ENCODE assay signal across 40 cellular contexts in the genomic region with DNA sequence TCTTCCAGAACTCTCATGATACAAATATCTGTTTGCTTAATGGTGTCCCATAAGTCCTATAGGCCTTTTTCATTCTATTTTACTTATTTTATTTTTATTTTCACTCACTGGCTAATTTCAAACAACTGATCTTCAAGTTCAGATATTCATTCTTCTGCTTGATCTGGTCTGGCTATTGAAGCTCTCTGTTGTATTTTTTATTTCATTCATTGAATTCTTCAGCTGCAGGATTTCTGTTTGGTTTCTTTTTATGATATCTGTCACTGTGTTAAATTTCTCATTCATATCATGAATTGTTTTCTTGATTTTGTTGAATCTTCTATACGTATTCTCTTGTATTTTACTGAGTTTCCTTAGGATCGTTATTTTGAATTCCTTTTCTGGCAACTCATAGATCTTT. TPM values are rescaled to one million over a fixed set of nuclear protein-coding genes. Genes with fewer than 3 reads are reported as not detected.
"Had no signal": no experiment of that assay in that cellular context is flagged by ENCODE, and none has a peak within 500 bp of the region (broad histone marks: within the 10 kb centered on the region; RNA-seq: fewer than 3 reads in every experiment).

No MANE protein-coding gene starts in this region.

- DNase-seq: activated effector memory CD4-positive, alpha-beta T cell treated with anti-CD3 and anti-CD28 coated beads, Interleukin-2, amount 50 U/mL, for 16 hours; activated effector memory CD4-positive, alpha-beta T cell treated with Interleukin-2 at 50 U/mL for 16 hours; activated gamma-delta T cell; activated gamma-delta T cell treated with Interleukin-2 at 50 U/mL for 16 hours; activated naive CD4-positive, alpha-beta T cell; activated naive CD4-positive, alpha-beta T cell treated with anti-CD3 and anti-CD28 coated beads for 36 hours; activated naive CD4-positive, alpha-beta T cell treated with anti-CD3 and anti-CD28 coated beads, Interleukin-2, amount 10 ng/mL, durations not matched to agents 7 days and 5 days; activated naive CD4-positive, alpha-beta T cell treated with anti-CD3 and anti-CD28 coated beads, Interleukin-2, amount 50 U/mL, for 16 hours; activated naive CD4-positive, alpha-beta T cell treated with Interleukin-2 at 50 U/mL for 16 hours; activated naive CD8-positive, alpha-beta T cell treated with anti-CD3 and anti-CD28 coated beads for 36 hours; activated naive CD8-positive, alpha-beta T cell treated with anti-CD3 and anti-CD28 coated beads, Interleukin-2, amount 10 ng/mL, durations not matched to agents 7 days and 5 days; activated naive CD8-positive, alpha-beta T cell treated with anti-CD3 and anti-CD28 coated beads, Interleukin-2, amount 50 U/mL, for 24 hours; activated T-cell treated with anti-CD3 and anti-CD28 coated beads, Interleukin-2, amount 50 U/mL, for 1 hour; activated T-cell treated with anti-CD3 and anti-CD28 coated beads, Interleukin-2, amount 50 U/mL, for 24 hours; activated T-cell treated with anti-CD3 and anti-CD28 coated beads, Interleukin-2, amount 50 U/mL, for 4 hours; activated T-cell treated with anti-CD3 and anti-CD28 coated beads, Interleukin-2, amount 50 U/mL, for 48 hours; activated T-cell treated with anti-CD3 and anti-CD28 coated beads, Interleukin-2, amount 50 U/mL, for 72 hours; adrenal gland; amniotic stem cell; amygdala; anterior cingulate cortex; aorta; body of pancreas; brain microvascular endothelial cell; caudate nucleus; central memory CD4-positive, alpha-beta T cell; cerebellar nuclear complex had no signal

- ATAC-seq: activated naive CD4-positive, alpha-beta T cell treated with anti-CD3 and anti-CD28 coated beads, Interleukin-2, amount 50 U/mL, for 72 hours; activated naive CD8-positive, alpha-beta T cell treated with anti-CD3 and anti-CD28 coated beads, Interleukin-2, amount 50 U/mL, for 24 hours; activated T-cell treated with anti-CD3 and anti-CD28 coated beads, Interleukin-2, amount 50 U/mL, for 4 hours; activated T-cell treated with anti-CD3 and anti-CD28 coated beads, Interleukin-2, amount 50 U/mL, for 72 hours; activated T-helper 17 cell treated with anti-CD3 and anti-CD28 coated beads, Interleukin-2, amount 50 U/mL, for 72 hours; body of pancreas had no signal

- H3K36me3 ChIP-seq: adrenal gland, ascending aorta, brain microvascular endothelial cell, breast epithelium, cardiac muscle cell had no signal

- H3K27ac ChIP-seq: adrenal gland, ascending aorta, body of pancreas, brain microvascular endothelial cell, breast epithelium, cardiac muscle cell had no signal

- H3K4me1 ChIP-seq: adrenal gland, ascending aorta, body of pancreas, breast epithelium had no signal

- H3K27me3 ChIP-seq: adrenal gland, ascending aorta, body of pancreas, brain microvascular endothelial cell, breast epithelium had no signal

- FAIRE-seq: astrocyte, bronchial epithelial cell had no signal

- H3K4me3 ChIP-seq: adrenal gland, ascending aorta, body of pancreas, breast epithelium, cardiac muscle cell had no signal

RNA-seq across cellular contexts. Expression of gene OR10A3, which starts 2.6 kb away (rescaled TPM):
- total RNA-seq: activated naive CD4-positive, alpha-beta T cell treated with anti-CD3 and anti-CD28 coated beads for 36 hours; activated naive CD4-positive, alpha-beta T cell treated with anti-CD3 and anti-CD28 coated beads, Interleukin-2, amount 50 U/mL, for 72 hours; activated naive CD8-positive, alpha-beta T cell treated with anti-CD3 and anti-CD28 coated beads for 36 hours; activated naive CD8-positive, alpha-beta T cell treated with anti-CD3 and anti-CD28 coated beads, Interleukin-2, amount 10 ng/mL, durations not matched to agents 7 days and 5 days; activated T-cell treated with anti-CD3 and anti-CD28 coated beads, Interleukin-2, amount 50 U/mL, for 4 hours; activated T-cell treated with anti-CD3 and anti-CD28 coated beads, Interleukin-2, amount 50 U/mL, for 72 hours; activated T-helper 1 cell treated with anti-CD3 and anti-CD28 coated beads, Interleukin-12 subunit alpha, Interleukin-12 subunit beta, Interleukin-2, Interleukin-4 antibody, amounts not matched to agents 30 ng/mL and 10 ng/mL and 1 ng/mL, durations not matched to agents 14 hours and 24 hours and 36 hours; activated T-helper 17 cell treated with anti-CD3 and anti-CD28 coated beads, Interleukin-2, amount 50 U/mL, for 72 hours; activated T-helper 2 cell treated with anti-CD3 and anti-CD28 coated beads, Interferon-gamma antibody, Interleukin-2, Interleukin-4, amounts not matched to agents 10 μg/mL and 5 μg/mL and 100 μg/mL, durations not matched to agents 14 hours and 24 hours and 36 hours; adrenal gland; aorta; ascending aorta; astrocyte; body of pancreas; breast epithelium; bronchial epithelial cell; cardiac muscle cell; cardiac septum; cerebellum; chondrocyte had no signal
- polyA plus RNA-seq: adipose tissue, adrenal gland, aorta, cardiac muscle cell had no signal

RNA-seq across cellular contexts. Expression of gene OR10A6, which starts 13.1 kb away (rescaled TPM):
- total RNA-seq: activated naive CD4-positive, alpha-beta T cell treated with anti-CD3 and anti-CD28 coated beads for 36 hours; activated naive CD4-positive, alpha-beta T cell treated with anti-CD3 and anti-CD28 coated beads, Interleukin-2, amount 50 U/mL, for 72 hours; activated naive CD8-positive, alpha-beta T cell treated with anti-CD3 and anti-CD28 coated beads for 36 hours; activated naive CD8-positive, alpha-beta T cell treated with anti-CD3 and anti-CD28 coated beads, Interleukin-2, amount 10 ng/mL, durations not matched to agents 7 days and 5 days; activated T-cell treated with anti-CD3 and anti-CD28 coated beads, Interleukin-2, amount 50 U/mL, for 4 hours; activated T-cell treated with anti-CD3 and anti-CD28 coated beads, Interleukin-2, amount 50 U/mL, for 72 hours; activated T-helper 1 cell treated with anti-CD3 and anti-CD28 coated beads, Interleukin-12 subunit alpha, Interleukin-12 subunit beta, Interleukin-2, Interleukin-4 antibody, amounts not matched to agents 30 ng/mL and 10 ng/mL and 1 ng/mL, durations not matched to agents 14 hours and 24 hours and 36 hours; activated T-helper 17 cell treated with anti-CD3 and anti-CD28 coated beads, Interleukin-2, amount 50 U/mL, for 72 hours; activated T-helper 2 cell treated with anti-CD3 and anti-CD28 coated beads, Interferon-gamma antibody, Interleukin-2, Interleukin-4, amounts not matched to agents 10 μg/mL and 5 μg/mL and 100 μg/mL, durations not matched to agents 14 hours and 24 hours and 36 hours; adrenal gland; aorta; ascending aorta; body of pancreas; breast epithelium; bronchial epithelial cell; cardiac muscle cell; cardiac septum; cerebellum; chondrocyte had no signal
- polyA plus RNA-seq: adipose tissue, adrenal gland, aorta, cardiac muscle cell had no signal

RNA-seq across cellular contexts. Expression of gene NLRP10, which starts 21.1 kb away (rescaled TPM):
- total RNA-seq: activated naive CD4-positive, alpha-beta T cell treated with anti-CD3 and anti-CD28 coated beads for 36 hours; activated naive CD4-positive, alpha-beta T cell treated with anti-CD3 and anti-CD28 coated beads, Interleukin-2, amount 50 U/mL, for 72 hours; activated naive CD8-positive, alpha-beta T cell treated with anti-CD3 and anti-CD28 coated beads for 36 hours; activated naive CD8-positive, alpha-beta T cell treated with anti-CD3 and anti-CD28 coated beads, Interleukin-2, amount 10 ng/mL, durations not matched to agents 7 days and 5 days; activated T-cell treated with anti-CD3 and anti-CD28 coated beads, Interleukin-2, amount 50 U/mL, for 4 hours; activated T-cell treated with anti-CD3 and anti-CD28 coated beads, Interleukin-2, amount 50 U/mL, for 72 hours; activated T-helper 1 cell treated with anti-CD3 and anti-CD28 coated beads, Interleukin-12 subunit alpha, Interleukin-12 subunit beta, Interleukin-2, Interleukin-4 antibody, amounts not matched to agents 30 ng/mL and 10 ng/mL and 1 ng/mL, durations not matched to agents 14 hours and 24 hours and 36 hours; activated T-helper 17 cell treated with anti-CD3 and anti-CD28 coated beads, Interleukin-2, amount 50 U/mL, for 72 hours; activated T-helper 2 cell treated with anti-CD3 and anti-CD28 coated beads, Interferon-gamma antibody, Interleukin-2, Interleukin-4, amounts not matched to agents 10 μg/mL and 5 μg/mL and 100 μg/mL, durations not matched to agents 14 hours and 24 hours and 36 hours; adrenal gland; aorta; ascending aorta; body of pancreas; breast epithelium; cardiac muscle cell; cardiac septum; cerebellum had no signal
- polyA plus RNA-seq: adipose tissue, adrenal gland, aorta, cardiac muscle cell had no signal
